In the genomic region with DNA sequence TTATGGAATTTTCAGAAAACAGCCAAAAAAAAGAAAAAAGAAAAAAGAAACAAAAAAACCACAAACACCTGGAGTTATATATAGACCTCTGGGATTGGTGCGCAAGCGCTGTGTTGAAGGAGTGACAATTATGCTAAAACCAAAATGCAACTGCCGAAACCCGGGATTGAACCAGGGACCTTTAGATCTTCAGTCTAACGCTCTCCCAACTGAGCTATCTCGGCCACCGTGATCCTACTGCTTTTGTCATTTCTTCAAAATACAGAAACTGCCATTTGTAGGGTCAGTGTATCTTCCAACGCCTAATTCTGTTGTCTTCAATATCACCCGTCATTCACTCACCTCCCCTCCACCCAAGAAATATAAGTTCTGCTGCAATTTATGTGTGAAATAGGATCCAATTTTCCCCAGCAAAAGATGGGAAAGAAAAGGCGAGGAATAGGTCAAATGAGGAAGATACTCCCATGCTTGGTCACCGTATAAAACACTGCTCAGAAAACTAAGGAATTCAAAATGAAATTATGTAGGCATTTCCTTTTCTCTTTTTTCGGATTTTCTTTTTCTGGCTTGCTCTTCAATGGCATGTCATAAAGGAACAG, we compare ENCODE assay signal across 1 cellular context.
A peak's percentile ranks its signal among the peaks of the same experiment; 100 is the strongest.
TF ChIP-seq lines count a peak whose summit lies in the region.

No MANE protein-coding gene starts in this region.

TF ChIP-seq in HepG2, 621 proteins besides CTCF, POLR2A, EP300 and RAD21 (continued from another document and continues in another):
- TF ChIP-seq KAT8 (CRISPR knock-in tag; IDR thresholded peaks at IDR 0.05) = peak; percentile 62; the same call in 1 of the 2 replicates
- TF ChIP-seq, protein P1, sequence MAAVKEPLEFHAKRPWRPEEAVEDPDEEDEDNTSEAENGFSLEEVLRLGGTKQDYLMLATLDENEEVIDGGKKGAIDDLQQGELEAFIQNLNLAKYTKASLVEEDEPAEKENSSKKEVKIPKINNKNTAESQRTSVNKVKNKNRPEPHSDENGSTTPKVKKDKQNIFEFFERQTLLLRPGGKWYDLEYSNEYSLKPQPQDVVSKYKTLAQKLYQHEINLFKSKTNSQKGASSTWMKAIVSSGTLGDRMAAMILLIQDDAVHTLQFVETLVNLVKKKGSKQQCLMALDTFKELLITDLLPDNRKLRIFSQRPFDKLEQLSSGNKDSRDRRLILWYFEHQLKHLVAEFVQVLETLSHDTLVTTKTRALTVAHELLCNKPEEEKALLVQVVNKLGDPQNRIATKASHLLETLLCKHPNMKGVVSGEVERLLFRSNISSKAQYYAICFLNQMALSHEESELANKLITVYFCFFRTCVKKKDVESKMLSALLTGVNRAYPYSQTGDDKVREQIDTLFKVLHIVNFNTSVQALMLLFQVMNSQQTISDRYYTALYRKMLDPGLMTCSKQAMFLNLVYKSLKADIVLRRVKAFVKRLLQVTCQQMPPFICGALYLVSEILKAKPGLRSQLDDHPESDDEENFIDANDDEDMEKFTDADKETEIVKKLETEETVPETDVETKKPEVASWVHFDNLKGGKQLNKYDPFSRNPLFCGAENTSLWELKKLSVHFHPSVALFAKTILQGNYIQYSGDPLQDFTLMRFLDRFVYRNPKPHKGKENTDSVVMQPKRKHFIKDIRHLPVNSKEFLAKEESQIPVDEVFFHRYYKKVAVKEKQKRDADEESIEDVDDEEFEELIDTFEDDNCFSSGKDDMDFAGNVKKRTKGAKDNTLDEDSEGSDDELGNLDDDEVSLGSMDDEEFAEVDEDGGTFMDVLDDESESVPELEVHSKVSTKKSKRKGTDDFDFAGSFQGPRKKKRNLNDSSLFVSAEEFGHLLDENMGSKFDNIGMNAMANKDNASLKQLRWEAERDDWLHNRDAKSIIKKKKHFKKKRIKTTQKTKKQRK (IDR thresholded peaks at IDR 0.05; ENCODE audit: low read length) = no peak
- no peak for TF ChIP-seq TMF1 (CRISPR knock-in tag; IDR thresholded peaks at IDR 0.05; ENCODE audit: low read depth)
- TF ChIP-seq SRSF4 (IDR thresholded peaks at IDR 0.05; ENCODE audit: low read depth, low read length, poor library complexity, severe bottlenecking) = no peak
- peak; percentile 61 for TF ChIP-seq CBX1 (IDR thresholded peaks at IDR 0.05; ENCODE audit: low read depth)
- no peak for TF ChIP-seq ZNF761 (CRISPR knock-in tag; conservative IDR thresholded peaks at IDR 0.05)
- TF ChIP-seq MEIS2 (CRISPR knock-in tag; IDR thresholded peaks at IDR 0.05) = no peak
- TF ChIP-seq ZNF607 (CRISPR knock-in tag; IDR thresholded peaks at IDR 0.05; ENCODE audit: borderline replicate concordance) = 0 out of 2 replicates have a peak, but pooled peaks have one; percentile 24
- TF ChIP-seq ZNF672 (CRISPR knock-in tag; IDR thresholded peaks at IDR 0.05) = no peak
- TF ChIP-seq, protein P2, sequence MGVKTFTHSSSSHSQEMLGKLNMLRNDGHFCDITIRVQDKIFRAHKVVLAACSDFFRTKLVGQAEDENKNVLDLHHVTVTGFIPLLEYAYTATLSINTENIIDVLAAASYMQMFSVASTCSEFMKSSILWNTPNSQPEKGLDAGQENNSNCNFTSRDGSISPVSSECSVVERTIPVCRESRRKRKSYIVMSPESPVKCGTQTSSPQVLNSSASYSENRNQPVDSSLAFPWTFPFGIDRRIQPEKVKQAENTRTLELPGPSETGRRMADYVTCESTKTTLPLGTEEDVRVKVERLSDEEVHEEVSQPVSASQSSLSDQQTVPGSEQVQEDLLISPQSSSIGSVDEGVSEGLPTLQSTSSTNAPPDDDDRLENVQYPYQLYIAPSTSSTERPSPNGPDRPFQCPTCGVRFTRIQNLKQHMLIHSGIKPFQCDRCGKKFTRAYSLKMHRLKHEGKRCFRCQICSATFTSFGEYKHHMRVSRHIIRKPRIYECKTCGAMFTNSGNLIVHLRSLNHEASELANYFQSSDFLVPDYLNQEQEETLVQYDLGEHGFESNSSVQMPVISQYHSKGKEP (CRISPR knock-in tag; IDR thresholded peaks at IDR 0.05) = no peak
- TF ChIP-seq PLRG1 (conservative IDR thresholded peaks at IDR 0.05) = no peak
- TF ChIP-seq PPARG (CRISPR knock-in tag; conservative IDR thresholded peaks at IDR 0.05) = no peak
- no peak for TF ChIP-seq PHF20 (CRISPR knock-in tag; IDR thresholded peaks at IDR 0.05)
- TF ChIP-seq NR2F1 (CRISPR knock-in tag; IDR thresholded peaks at IDR 0.05) = peak in 1 of 2 experiments; percentile 32; a peak in 1 of 4 replicates
- TF ChIP-seq, protein P3, sequence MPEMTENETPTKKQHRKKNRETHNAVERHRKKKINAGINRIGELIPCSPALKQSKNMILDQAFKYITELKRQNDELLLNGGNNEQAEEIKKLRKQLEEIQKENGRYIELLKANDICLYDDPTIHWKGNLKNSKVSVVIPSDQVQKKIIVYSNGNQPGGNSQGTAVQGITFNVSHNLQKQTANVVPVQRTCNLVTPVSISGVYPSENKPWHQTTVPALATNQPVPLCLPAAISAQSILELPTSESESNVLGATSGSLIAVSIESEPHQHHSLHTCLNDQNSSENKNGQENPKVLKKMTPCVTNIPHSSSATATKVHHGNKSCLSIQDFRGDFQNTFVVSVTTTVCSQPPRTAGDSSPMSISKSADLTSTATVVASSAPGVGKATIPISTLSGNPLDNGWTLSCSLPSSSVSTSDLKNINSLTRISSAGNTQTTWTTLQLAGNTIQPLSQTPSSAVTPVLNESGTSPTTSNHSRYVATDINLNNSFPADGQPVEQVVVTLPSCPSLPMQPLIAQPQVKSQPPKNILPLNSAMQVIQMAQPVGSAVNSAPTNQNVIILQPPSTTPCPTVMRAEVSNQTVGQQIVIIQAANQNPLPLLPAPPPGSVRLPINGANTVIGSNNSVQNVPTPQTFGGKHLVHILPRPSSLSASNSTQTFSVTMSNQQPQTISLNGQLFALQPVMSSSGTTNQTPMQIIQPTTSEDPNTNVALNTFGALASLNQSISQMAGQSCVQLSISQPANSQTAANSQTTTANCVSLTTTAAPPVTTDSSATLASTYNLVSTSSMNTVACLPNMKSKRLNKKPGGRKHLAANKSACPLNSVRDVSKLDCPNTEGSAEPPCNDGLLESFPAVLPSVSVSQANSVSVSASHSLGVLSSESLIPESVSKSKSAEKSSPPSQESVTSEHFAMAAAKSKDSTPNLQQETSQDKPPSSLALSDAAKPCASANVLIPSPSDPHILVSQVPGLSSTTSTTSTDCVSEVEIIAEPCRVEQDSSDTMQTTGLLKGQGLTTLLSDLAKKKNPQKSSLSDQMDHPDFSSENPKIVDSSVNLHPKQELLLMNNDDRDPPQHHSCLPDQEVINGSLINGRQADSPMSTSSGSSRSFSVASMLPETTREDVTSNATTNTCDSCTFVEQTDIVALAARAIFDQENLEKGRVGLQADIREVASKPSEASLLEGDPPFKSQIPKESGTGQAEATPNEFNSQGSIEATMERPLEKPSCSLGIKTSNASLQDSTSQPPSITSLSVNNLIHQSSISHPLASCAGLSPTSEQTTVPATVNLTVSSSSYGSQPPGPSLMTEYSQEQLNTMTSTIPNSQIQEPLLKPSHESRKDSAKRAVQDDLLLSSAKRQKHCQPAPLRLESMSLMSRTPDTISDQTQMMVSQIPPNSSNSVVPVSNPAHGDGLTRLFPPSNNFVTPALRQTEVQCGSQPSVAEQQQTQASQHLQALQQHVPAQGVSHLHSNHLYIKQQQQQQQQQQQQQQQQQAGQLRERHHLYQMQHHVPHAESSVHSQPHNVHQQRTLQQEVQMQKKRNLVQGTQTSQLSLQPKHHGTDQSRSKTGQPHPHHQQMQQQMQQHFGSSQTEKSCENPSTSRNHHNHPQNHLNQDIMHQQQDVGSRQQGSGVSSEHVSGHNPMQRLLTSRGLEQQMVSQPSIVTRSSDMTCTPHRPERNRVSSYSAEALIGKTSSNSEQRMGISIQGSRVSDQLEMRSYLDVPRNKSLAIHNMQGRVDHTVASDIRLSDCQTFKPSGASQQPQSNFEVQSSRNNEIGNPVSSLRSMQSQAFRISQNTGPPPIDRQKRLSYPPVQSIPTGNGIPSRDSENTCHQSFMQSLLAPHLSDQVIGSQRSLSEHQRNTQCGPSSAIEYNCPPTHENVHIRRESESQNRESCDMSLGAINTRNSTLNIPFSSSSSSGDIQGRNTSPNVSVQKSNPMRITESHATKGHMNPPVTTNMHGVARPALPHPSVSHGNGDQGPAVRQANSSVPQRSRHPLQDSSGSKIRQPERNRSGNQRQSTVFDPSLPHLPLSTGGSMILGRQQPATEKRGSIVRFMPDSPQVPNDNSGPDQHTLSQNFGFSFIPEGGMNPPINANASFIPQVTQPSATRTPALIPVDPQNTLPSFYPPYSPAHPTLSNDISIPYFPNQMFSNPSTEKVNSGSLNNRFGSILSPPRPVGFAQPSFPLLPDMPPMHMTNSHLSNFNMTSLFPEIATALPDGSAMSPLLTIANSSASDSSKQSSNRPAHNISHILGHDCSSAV (CRISPR knock-in tag; IDR thresholded peaks at IDR 0.05; ENCODE audit: borderline replicate concordance) = no peak
- TF ChIP-seq, protein P4, sequence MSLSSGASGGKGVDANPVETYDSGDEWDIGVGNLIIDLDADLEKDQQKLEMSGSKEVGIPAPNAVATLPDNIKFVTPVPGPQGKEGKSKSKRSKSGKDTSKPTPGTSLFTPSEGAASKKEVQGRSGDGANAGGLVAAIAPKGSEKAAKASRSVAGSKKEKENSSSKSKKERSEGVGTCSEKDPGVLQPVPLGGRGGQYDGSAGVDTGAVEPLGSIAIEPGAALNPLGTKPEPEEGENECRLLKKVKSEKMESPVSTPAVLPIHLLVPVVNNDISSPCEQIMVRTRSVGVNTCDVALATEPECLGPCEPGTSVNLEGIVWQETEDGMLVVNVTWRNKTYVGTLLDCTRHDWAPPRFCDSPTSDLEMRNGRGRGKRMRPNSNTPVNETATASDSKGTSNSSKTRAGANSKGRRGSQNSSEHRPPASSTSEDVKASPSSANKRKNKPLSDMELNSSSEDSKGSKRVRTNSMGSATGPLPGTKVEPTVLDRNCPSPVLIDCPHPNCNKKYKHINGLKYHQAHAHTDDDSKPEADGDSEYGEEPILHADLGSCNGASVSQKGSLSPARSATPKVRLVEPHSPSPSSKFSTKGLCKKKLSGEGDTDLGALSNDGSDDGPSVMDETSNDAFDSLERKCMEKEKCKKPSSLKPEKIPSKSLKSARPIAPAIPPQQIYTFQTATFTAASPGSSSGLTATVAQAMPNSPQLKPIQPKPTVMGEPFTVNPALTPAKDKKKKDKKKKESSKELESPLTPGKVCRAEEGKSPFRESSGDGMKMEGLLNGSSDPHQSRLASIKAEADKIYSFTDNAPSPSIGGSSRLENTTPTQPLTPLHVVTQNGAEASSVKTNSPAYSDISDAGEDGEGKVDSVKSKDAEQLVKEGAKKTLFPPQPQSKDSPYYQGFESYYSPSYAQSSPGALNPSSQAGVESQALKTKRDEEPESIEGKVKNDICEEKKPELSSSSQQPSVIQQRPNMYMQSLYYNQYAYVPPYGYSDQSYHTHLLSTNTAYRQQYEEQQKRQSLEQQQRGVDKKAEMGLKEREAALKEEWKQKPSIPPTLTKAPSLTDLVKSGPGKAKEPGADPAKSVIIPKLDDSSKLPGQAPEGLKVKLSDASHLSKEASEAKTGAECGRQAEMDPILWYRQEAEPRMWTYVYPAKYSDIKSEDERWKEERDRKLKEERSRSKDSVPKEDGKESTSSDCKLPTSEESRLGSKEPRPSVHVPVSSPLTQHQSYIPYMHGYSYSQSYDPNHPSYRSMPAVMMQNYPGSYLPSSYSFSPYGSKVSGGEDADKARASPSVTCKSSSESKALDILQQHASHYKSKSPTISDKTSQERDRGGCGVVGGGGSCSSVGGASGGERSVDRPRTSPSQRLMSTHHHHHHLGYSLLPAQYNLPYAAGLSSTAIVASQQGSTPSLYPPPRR (CRISPR knock-in tag; IDR thresholded peaks at IDR 0.05; ENCODE audit: borderline replicate concordance) = no peak
- TF ChIP-seq ZNF3 (CRISPR knock-in tag; IDR thresholded peaks at IDR 0.05) = no peak
- TF ChIP-seq, protein P5, sequence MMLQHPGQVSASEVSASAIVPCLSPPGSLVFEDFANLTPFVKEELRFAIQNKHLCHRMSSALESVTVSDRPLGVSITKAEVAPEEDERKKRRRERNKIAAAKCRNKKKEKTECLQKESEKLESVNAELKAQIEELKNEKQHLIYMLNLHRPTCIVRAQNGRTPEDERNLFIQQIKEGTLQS (CRISPR knock-in tag; IDR thresholded peaks at IDR 0.05) = no peak
- no peak for TF ChIP-seq NR1H2 (CRISPR knock-in tag; IDR thresholded peaks at IDR 0.05; ENCODE audit: borderline replicate concordance, low read depth)
- TF ChIP-seq, protein P6, sequence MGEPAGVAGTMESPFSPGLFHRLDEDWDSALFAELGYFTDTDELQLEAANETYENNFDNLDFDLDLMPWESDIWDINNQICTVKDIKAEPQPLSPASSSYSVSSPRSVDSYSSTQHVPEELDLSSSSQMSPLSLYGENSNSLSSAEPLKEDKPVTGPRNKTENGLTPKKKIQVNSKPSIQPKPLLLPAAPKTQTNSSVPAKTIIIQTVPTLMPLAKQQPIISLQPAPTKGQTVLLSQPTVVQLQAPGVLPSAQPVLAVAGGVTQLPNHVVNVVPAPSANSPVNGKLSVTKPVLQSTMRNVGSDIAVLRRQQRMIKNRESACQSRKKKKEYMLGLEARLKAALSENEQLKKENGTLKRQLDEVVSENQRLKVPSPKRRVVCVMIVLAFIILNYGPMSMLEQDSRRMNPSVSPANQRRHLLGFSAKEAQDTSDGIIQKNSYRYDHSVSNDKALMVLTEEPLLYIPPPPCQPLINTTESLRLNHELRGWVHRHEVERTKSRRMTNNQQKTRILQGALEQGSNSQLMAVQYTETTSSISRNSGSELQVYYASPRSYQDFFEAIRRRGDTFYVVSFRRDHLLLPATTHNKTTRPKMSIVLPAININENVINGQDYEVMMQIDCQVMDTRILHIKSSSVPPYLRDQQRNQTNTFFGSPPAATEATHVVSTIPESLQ (CRISPR knock-in tag; conservative IDR thresholded peaks at IDR 0.05) = no peak
- TF ChIP-seq CEBPB (IDR thresholded peaks at IDR 0.05; ENCODE audit: borderline replicate concordance, low read depth, low read length) = no peak
- no peak for TF ChIP-seq REXO4 (CRISPR knock-in tag; IDR thresholded peaks at IDR 0.05; ENCODE audit: borderline replicate concordance)
- no peak for TF ChIP-seq GTF2F1 (IDR thresholded peaks at IDR 0.05; ENCODE audit: low read length)
- TF ChIP-seq, protein P7, sequence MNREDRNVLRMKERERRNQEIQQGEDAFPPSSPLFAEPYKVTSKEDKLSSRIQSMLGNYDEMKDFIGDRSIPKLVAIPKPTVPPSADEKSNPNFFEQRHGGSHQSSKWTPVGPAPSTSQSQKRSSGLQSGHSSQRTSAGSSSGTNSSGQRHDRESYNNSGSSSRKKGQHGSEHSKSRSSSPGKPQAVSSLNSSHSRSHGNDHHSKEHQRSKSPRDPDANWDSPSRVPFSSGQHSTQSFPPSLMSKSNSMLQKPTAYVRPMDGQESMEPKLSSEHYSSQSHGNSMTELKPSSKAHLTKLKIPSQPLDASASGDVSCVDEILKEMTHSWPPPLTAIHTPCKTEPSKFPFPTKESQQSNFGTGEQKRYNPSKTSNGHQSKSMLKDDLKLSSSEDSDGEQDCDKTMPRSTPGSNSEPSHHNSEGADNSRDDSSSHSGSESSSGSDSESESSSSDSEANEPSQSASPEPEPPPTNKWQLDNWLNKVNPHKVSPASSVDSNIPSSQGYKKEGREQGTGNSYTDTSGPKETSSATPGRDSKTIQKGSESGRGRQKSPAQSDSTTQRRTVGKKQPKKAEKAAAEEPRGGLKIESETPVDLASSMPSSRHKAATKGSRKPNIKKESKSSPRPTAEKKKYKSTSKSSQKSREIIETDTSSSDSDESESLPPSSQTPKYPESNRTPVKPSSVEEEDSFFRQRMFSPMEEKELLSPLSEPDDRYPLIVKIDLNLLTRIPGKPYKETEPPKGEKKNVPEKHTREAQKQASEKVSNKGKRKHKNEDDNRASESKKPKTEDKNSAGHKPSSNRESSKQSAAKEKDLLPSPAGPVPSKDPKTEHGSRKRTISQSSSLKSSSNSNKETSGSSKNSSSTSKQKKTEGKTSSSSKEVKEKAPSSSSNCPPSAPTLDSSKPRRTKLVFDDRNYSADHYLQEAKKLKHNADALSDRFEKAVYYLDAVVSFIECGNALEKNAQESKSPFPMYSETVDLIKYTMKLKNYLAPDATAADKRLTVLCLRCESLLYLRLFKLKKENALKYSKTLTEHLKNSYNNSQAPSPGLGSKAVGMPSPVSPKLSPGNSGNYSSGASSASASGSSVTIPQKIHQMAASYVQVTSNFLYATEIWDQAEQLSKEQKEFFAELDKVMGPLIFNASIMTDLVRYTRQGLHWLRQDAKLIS (CRISPR knock-in tag; IDR thresholded peaks at IDR 0.05) = no peak
- TF ChIP-seq MYNN (CRISPR knock-in tag; IDR thresholded peaks at IDR 0.05; ENCODE audit: low read depth) = no peak
- TF ChIP-seq JDP2 (CRISPR knock-in tag; IDR thresholded peaks at IDR 0.05; ENCODE audit: borderline replicate concordance) = no peak
- TF ChIP-seq ZNF670 (CRISPR knock-in tag; IDR thresholded peaks at IDR 0.05; ENCODE audit: borderline replicate concordance) = no peak
